In the genomic region with DNA sequence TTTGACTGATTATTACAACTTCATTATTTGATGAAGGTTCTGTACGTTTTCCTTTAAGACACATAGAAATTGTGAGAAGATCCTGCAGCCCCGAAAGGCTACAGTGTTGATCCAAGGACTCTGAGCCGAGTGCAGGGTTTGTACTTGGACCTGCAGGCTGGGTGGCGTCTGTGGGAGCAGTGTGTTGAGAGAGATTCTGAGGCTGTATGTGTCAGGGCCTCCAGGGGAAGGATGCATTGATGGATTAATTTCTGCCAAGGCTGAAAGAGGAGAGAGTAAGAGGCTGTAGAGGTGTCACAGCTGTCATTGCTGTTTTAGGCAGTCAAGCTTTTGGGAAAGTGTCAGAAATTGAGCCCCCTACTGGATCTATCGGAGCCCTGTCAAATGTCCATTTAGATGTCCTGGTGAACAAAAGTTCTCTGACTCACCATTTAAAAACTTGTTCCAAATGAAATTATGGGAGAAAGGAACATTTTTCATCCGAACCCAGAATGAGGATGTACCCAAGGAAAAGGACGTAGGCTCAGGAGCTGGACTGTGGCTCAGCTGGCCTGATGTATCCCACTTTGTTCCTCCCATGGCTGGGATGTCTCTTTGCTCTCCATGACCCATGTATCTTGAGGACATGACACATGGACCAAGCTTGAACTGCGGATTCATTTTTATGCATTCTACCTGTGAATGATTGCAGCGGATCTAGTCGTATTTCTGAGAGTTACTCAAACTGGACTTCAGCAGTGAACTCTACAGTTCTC, we compare ENCODE assay signal across 1 cellular context.
TF ChIP-seq lines count a peak whose summit lies in the region.

No MANE protein-coding gene starts in this region.

TF ChIP-seq in liver, 16 proteins besides CTCF, POLR2A, EP300 and RAD21 (continued from another document):
- TF ChIP-seq, protein P1, sequence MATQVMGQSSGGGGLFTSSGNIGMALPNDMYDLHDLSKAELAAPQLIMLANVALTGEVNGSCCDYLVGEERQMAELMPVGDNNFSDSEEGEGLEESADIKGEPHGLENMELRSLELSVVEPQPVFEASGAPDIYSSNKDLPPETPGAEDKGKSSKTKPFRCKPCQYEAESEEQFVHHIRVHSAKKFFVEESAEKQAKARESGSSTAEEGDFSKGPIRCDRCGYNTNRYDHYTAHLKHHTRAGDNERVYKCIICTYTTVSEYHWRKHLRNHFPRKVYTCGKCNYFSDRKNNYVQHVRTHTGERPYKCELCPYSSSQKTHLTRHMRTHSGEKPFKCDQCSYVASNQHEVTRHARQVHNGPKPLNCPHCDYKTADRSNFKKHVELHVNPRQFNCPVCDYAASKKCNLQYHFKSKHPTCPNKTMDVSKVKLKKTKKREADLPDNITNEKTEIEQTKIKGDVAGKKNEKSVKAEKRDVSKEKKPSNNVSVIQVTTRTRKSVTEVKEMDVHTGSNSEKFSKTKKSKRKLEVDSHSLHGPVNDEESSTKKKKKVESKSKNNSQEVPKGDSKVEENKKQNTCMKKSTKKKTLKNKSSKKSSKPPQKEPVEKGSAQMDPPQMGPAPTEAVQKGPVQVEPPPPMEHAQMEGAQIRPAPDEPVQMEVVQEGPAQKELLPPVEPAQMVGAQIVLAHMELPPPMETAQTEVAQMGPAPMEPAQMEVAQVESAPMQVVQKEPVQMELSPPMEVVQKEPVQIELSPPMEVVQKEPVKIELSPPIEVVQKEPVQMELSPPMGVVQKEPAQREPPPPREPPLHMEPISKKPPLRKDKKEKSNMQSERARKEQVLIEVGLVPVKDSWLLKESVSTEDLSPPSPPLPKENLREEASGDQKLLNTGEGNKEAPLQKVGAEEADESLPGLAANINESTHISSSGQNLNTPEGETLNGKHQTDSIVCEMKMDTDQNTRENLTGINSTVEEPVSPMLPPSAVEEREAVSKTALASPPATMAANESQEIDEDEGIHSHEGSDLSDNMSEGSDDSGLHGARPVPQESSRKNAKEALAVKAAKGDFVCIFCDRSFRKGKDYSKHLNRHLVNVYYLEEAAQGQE (IDR thresholded peaks at IDR 0.05): no peak
- TF ChIP-seq TAF1 (conservative IDR thresholded peaks at IDR 0.05) (no peak), RXRA (IDR thresholded peaks at IDR 0.05) (no peak), HNF4G (IDR thresholded peaks at IDR 0.05) (no peak), NR2F2 (IDR thresholded peaks at IDR 0.05) (no peak), FOXA2 (IDR thresholded peaks at IDR 0.05) (no peak), JUND (IDR thresholded peaks at IDR 0.05) (no peak), GABPA (IDR thresholded peaks at IDR 0.05 in 1 of 2, conservative IDR thresholded peaks at IDR 0.05 in 1 of 2) (no peak), HNF4A (conservative IDR thresholded peaks at IDR 0.05) (no peak), YY1 (IDR thresholded peaks at IDR 0.05) (no peak)
- TF ChIP-seq, protein P2, sequence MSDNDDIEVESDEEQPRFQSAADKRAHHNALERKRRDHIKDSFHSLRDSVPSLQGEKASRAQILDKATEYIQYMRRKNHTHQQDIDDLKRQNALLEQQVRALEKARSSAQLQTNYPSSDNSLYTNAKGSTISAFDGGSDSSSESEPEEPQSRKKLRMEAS (IDR thresholded peaks at IDR 0.05): no peak
- TF ChIP-seq, protein P3, sequence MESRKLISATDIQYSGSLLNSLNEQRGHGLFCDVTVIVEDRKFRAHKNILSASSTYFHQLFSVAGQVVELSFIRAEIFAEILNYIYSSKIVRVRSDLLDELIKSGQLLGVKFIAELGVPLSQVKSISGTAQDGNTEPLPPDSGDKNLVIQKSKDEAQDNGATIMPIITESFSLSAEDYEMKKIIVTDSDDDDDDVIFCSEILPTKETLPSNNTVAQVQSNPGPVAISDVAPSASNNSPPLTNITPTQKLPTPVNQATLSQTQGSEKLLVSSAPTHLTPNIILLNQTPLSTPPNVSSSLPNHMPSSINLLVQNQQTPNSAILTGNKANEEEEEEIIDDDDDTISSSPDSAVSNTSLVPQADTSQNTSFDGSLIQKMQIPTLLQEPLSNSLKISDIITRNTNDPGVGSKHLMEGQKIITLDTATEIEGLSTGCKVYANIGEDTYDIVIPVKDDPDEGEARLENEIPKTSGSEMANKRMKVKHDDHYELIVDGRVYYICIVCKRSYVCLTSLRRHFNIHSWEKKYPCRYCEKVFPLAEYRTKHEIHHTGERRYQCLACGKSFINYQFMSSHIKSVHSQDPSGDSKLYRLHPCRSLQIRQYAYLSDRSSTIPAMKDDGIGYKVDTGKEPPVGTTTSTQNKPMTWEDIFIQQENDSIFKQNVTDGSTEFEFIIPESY (IDR thresholded peaks at IDR 0.05): no peak
TF ChIP-seq in liver: peak in this region for 0.
